Comparison of ENCODE assay signal across 8 cellular contexts in genomic region chr6:166307981-166308768, GRCh38. TPM values are rescaled to one million over a fixed set of nuclear protein-coding genes. Genes with fewer than 3 reads are reported as not detected.
DNase-seq lines count a peak whose midpoint lies in the region; ATAC-seq, FAIRE-seq and TF ChIP-seq lines count a peak whose summit lies in the region.

PRR18 (minus strand) TSS chr6:166308392; CDS start chr6:166308142, 250 bp downstream.

- no peaks in the 10 kb centered on the region for H3K36me3 ChIP-seq in colonic mucosa
- H3K36me3 ChIP-seq in mesodermal cell (ENCODE audit: control insufficient read depth, insufficient read depth, low read length) = no peaks in the 10 kb centered on the region
- no peaks in the 10 kb centered on the region for H3K36me3 ChIP-seq in upper lobe of left lung

- TF ChIP-seq EP300 in upper lobe of left lung (IDR thresholded peaks at IDR 0.05) = no peak

- H3K9me3 ChIP-seq in colonic mucosa (no peaks in the 10 kb centered on the region), mesodermal cell (ENCODE audit: control insufficient read depth, low read length) (no peaks in the 10 kb centered on the region), upper lobe of left lung (no peaks in the 10 kb centered on the region)

- no peak within 1 kb of the TSS for H3K27ac ChIP-seq in colonic mucosa
- no peak within 1 kb of the TSS for H3K27ac ChIP-seq in mesodermal cell (ENCODE audit: low read depth, low read length, severe bottlenecking)
- no peak within 1 kb of the TSS for H3K27ac ChIP-seq in upper lobe of left lung

- TF ChIP-seq CTCF in colonic mucosa (IDR thresholded peaks at IDR 0.05) (no peak), upper lobe of left lung (IDR thresholded peaks at IDR 0.05) (no peak)

- TF ChIP-seq POLR2A in GM12891 (IDR thresholded peaks at IDR 0.05; ENCODE audit: low read depth, low read length) = no peak
- TF ChIP-seq POLR2A in upper lobe of left lung (IDR thresholded peaks at IDR 0.05) = no peak

- intact Hi-C loops in colonic mucosa (cut with DNase I) = no loop called here

- peak; percentile 82 for FAIRE-seq in GM12891 (lab: Jason Lieb, UNC)

- H3K27me3 ChIP-seq in colonic mucosa = peaks cover 41% of the 10 kb centered on the region
- H3K27me3 ChIP-seq in upper lobe of left lung = peaks cover 0 to 34% (median 14%) of the 10 kb centered on the region in 4 donors

- ATAC-seq in GM21526 (IDR thresholded peaks at IDR 0.05; ENCODE audit: low FRiP score, unreplicated experiment) = peak; percentile 45
- peak in 1 of 2 donors; percentile 58 for ATAC-seq in upper lobe of left lung (ENCODE audit: low FRiP score in 2 of 2)

- peak; percentile 46 for DNase-seq in GM12891 (ENCODE audit: insufficient read length, low spot score)
- DNase-seq in NCI-H146 (lab: John Stamatoyannopoulos, UW) = peak; percentile 83
- no peak for DNase-seq in colonic mucosa
- peak in 1 of 2 donors; percentile 89 for DNase-seq in upper lobe of left lung
- DNase-seq in EL = no peak
- DNase-seq in MV-4-11 (lab: John Stamatoyannopoulos, UW) = no peak

- 1% methylated on average over 60 to 68 of the region's 78 CpGs for WGBS in mesodermal cell (ENCODE audit: insufficient coverage in 2 of 2), 2 experiments
- 0 to 4% methylated on average over 1 to 44 of the region's 78 CpGs for WGBS in upper lobe of left lung, 2 donors

- H3K4me3 ChIP-seq in colonic mucosa (peak within 1 kb of the TSS; percentile 32), mesodermal cell (ENCODE audit: extremely low read depth, insufficient read depth, low read length, poor library complexity, severe bottlenecking) (peak within 1 kb of the TSS; percentile 38), upper lobe of left lung (peak within 1 kb of the TSS; percentile 16 to 53 (median 45))

- H3K9ac ChIP-seq in colonic mucosa (ENCODE audit: low read depth in 2 of 2, low read length in 2 of 2) = no peak within 1 kb of the TSS

- H3K4me1 ChIP-seq in colonic mucosa (no peaks in the 10 kb centered on the region), mesodermal cell (ENCODE audit: control insufficient read depth, insufficient read depth, low read length, poor library complexity, severe bottlenecking) (no peaks in the 10 kb centered on the region), upper lobe of left lung (peaks cover 15 to 24% (median 20%) of the 10 kb centered on the region in 4 donors)

TF ChIP-seq in GM12891, 5 proteins besides CTCF, POLR2A, EP300 and RAD21:
- TF ChIP-seq POU2F2 (IDR thresholded peaks at IDR 0.05; ENCODE audit: low read depth, low read length) (no peak), SPI1 (IDR thresholded peaks at IDR 0.05; ENCODE audit: low read depth, low read length) (no peak), PAX5 (IDR thresholded peaks at IDR 0.05; ENCODE audit: insufficient read depth, low read length, severe bottlenecking) (no peak), POLR2AphosphoS5 (IDR thresholded peaks at IDR 0.05; ENCODE audit: low read depth, low read length) (no peak), TAF1 (IDR thresholded peaks at IDR 0.05; ENCODE audit: low read depth, low read length) (no peak)

RNA-seq across cellular contexts. Expression of gene PRR18, which starts in this region (rescaled TPM):
- polyA plus RNA-seq in GM12891 (2012; ENCODE audit: low read depth, missing spikeins) = 5.7 TPM
- not detected for total RNA-seq in colonic mucosa
- polyA plus RNA-seq in mesodermal cell (2013, experiment 1 of 2) = 0.11 TPM
- polyA plus RNA-seq in mesodermal cell (2013, experiment 2 of 2) = not detected
- total RNA-seq in upper lobe of left lung = 1 to 10 TPM in 1 of 6 donors, under 1 TPM in 3, not detected in 2; 0.15 to 2.1 (median 0.50) TPM

Comparison
In these comparisons a context has a peak if more than half of its experiments do, and no peak if none do; other contexts are left out.
1. DNase-seq: peak in GM12891 (single experiment) and NCI-H146 (single experiment); none in colonic mucosa (single experiment), EL (single experiment) and MV-4-11 (single experiment).
2. Peak in every context shown above with its lines, with median percentiles within 50 percentile points of each other: H3K4me3 ChIP-seq.